15 cellular contexts compared by ENCODE assay signal in genomic region chr16:20762404-20763123, GRCh38. TPM values are rescaled to one million over a fixed set of nuclear protein-coding genes. Genes with fewer than 3 reads are reported as not detected.
DNase-seq lines count a peak whose midpoint lies in the region; ATAC-seq, FAIRE-seq and TF ChIP-seq lines count a peak whose summit lies in the region.
"Had no signal": no experiment of that assay in that cellular context is flagged by ENCODE, and none has a peak within 500 bp of the region (broad histone marks: within the 10 kb centered on the region; RNA-seq: fewer than 3 reads in every experiment).

No MANE protein-coding gene starts in this region.

- no peak for DNase-seq in HepG2 (ENCODE audit: low spot score)
- DNase-seq in right lobe of liver: no peak
- DNase-seq in activated T-helper 2 cell treated with anti-CD3 and anti-CD28 coated beads, Interferon-gamma antibody, Interleukin-2, Interleukin-4, amounts not matched to agents 10 μg/mL and 5 μg/mL and 100 μg/mL, durations not matched to agents 14 hours and 24 hours and 36 hours (ENCODE audit: low spot score): no peak
- DNase-seq in AG20443 (ENCODE audit: low spot score): no peak
- DNase-seq in HAP-1 (ENCODE audit: low spot score in 2 of 2): no peak
- no peak for DNase-seq in stimulated activated CD4-positive, alpha-beta T cell treated with anti-CD3 and anti-CD28 coated beads, Interleukin-4, amount 100 ng/mL, for 24 hours
- DNase-seq: cortex of kidney, NCI-H2029, nephron progenitor cell, SIG-M5 had no signal

- H3K4me3 ChIP-seq in HepG2 (replicated peaks in 1 of 3; ENCODE audit: insufficient read depth in 1 of 3, low read depth in 2 of 3, low read length in 3 of 3): no peak overlapping the region
- H3K4me3 ChIP-seq in right lobe of liver: no peak overlapping the region
- peak overlapping the region in 1 of 2 donors; percentile 59 for H3K4me3 ChIP-seq in muscle layer of duodenum (ENCODE audit: low read depth in 1 of 2, low read length in 2 of 2)
- H3K4me3 ChIP-seq in HAP-1: no peak overlapping the region
- H3K4me3 ChIP-seq: BLaER1 treated with 17β-estradiol and CSF1 and Interleukin-3, amounts not matched to agents 10 nM and 100 nM had no signal

- H3K9me3 Mint-ChIP-seq in activated T-helper 2 cell treated with anti-CD3 and anti-CD28 coated beads, Interferon-gamma antibody, Interleukin-2, Interleukin-4, amounts not matched to agents 10 μg/mL and 5 μg/mL and 100 μg/mL, durations not matched to agents 14 hours and 24 hours and 36 hours: peaks cover 8% of the 10 kb centered on the region

- peaks cover 20% of the 10 kb centered on the region for H3K4me1 Mint-ChIP-seq in activated T-helper 2 cell treated with anti-CD3 and anti-CD28 coated beads, Interferon-gamma antibody, Interleukin-2, Interleukin-4, amounts not matched to agents 10 μg/mL and 5 μg/mL and 100 μg/mL, durations not matched to agents 14 hours and 24 hours and 36 hours (ENCODE audit: low read depth)

- no peak for TF ChIP-seq EP300 in HepG2 (IDR thresholded peaks at IDR 0.05; ENCODE audit: low read depth in 2 of 2, low read length in 2 of 2)
- TF ChIP-seq EP300 in HepG2 (CRISPR knock-in tag; IDR thresholded peaks at IDR 0.05; ENCODE audit: borderline replicate concordance): no peak

- no peak for TF ChIP-seq RAD21 in HepG2 (CRISPR knock-in tag; IDR thresholded peaks at IDR 0.05)

- 94% methylated on average over 3 of the region's 3 CpGs for WGBS in HepG2 (ENCODE audit: low lambda C conversion rate)
- whole genome bisulfite sequencing in right lobe of liver (ENCODE audit: insufficient coverage, low coverage, low lambda C conversion rate, missing lambda C conversion rate): 94% methylated on average over 3 of the region's 3 CpGs

- no peak overlapping the region for H2AFZ ChIP-seq in HepG2 (ENCODE audit: low read length)

- peak overlapping the region; percentile 94 for H3K27ac Mint-ChIP-seq in activated T-helper 2 cell treated with anti-CD3 and anti-CD28 coated beads, Interferon-gamma antibody, Interleukin-2, Interleukin-4, amounts not matched to agents 10 μg/mL and 5 μg/mL and 100 μg/mL, durations not matched to agents 14 hours and 24 hours and 36 hours

- FAIRE-seq in HepG2 (lab: Jason Lieb, UNC): no peak
- FAIRE-seq: G401.6, islet of Langerhans had no signal

- in situ Hi-C loops in HepG2 (cut with HindIII; ENCODE audit: extremely low pct_ligation_motif_present, low pct_unique_long_range_greater_than_20kb): no loop called here
- in situ Hi-C loops in HAP-1 (cut with MboI; ENCODE audit: low sequenced_read_pairs): no loop called here

- POLR2A ChIA-PET in HepG2 (lab: Yijun Ruan, JAX): interaction anchor here (1.9 to 2.6 kb wide), 2 partner anchors 22 to 44 kb away, joined by 13 to 23 read pairs; partner anchors contain the start of genes ERI2, REXO5 and THUMPD1

- no peak overlapping the region for H3K9ac ChIP-seq in HepG2 (ENCODE audit: insufficient read depth, low read depth, low read length)
- H3K9ac ChIP-seq: BLaER1 treated with 17β-estradiol and CSF1 and Interleukin-3, amounts not matched to agents 10 nM and 100 nM had no signal

- peaks cover 4% of the 10 kb centered on the region for H3K36me3 Mint-ChIP-seq in activated T-helper 2 cell treated with anti-CD3 and anti-CD28 coated beads, Interferon-gamma antibody, Interleukin-2, Interleukin-4, amounts not matched to agents 10 μg/mL and 5 μg/mL and 100 μg/mL, durations not matched to agents 14 hours and 24 hours and 36 hours (ENCODE audit: low read depth)

- peaks cover 4% of the 10 kb centered on the region for H3K27me3 Mint-ChIP-seq in activated T-helper 2 cell treated with anti-CD3 and anti-CD28 coated beads, Interferon-gamma antibody, Interleukin-2, Interleukin-4, amounts not matched to agents 10 μg/mL and 5 μg/mL and 100 μg/mL, durations not matched to agents 14 hours and 24 hours and 36 hours (ENCODE audit: low read depth)

- TF ChIP-seq CTCF in HepG2 (CRISPR knock-in tag; IDR thresholded peaks at IDR 0.05) (no peak), right lobe of liver (IDR thresholded peaks at IDR 0.05) (no peak)

- no peaks in the 10 kb centered on the region for H3K79me2 ChIP-seq in HepG2 (ENCODE audit: insufficient read depth, low read length)

- no peak overlapping the region for H3K27ac ChIP-seq in HepG2 (ENCODE audit: extremely low read length, insufficient read depth, low read length)
- no peak overlapping the region for H3K27ac ChIP-seq in right lobe of liver
- peak overlapping the region; percentile 67 for H3K27ac ChIP-seq in muscle layer of duodenum (ENCODE audit: low read length)
- H3K27ac ChIP-seq: BLaER1 treated with 17β-estradiol and CSF1 and Interleukin-3, amounts not matched to agents 10 nM and 100 nM had no signal

- ATAC-seq in HepG2: no peak
- no peak for ATAC-seq in right lobe of liver
- no peak for ATAC-seq in GM21529 (IDR thresholded peaks at IDR 0.05; ENCODE audit: unreplicated experiment)

- H3K4me1 ChIP-seq in HepG2 (ENCODE audit: insufficient read depth, low read length): peaks cover 33% of the 10 kb centered on the region
- H3K4me1 ChIP-seq in right lobe of liver: peaks cover 0 to 15% (median 3%) of the 10 kb centered on the region in 4 donors
- H3K4me1 ChIP-seq in muscle layer of duodenum (ENCODE audit: control insufficient read depth in 1 of 2, insufficient read depth in 2 of 2, low read length in 2 of 2): peaks cover 0 to 4% of the 10 kb centered on the region in 2 donors
- peaks cover 3% of the 10 kb centered on the region; the same call in 1 of the 2 replicates for H3K4me1 ChIP-seq in HAP-1

- no peak overlapping the region; the same call in 1 of the 2 replicates for H3K4me2 ChIP-seq in HepG2 (ENCODE audit: low read depth, low read length)

- H3K9me3 ChIP-seq in HepG2 (ENCODE audit: low read length) (peaks cover 9% of the 10 kb centered on the region), right lobe of liver (no peaks in the 10 kb centered on the region), muscle layer of duodenum (ENCODE audit: control insufficient read depth in 1 of 2, low read length in 2 of 2) (no peaks in the 10 kb centered on the region), HAP-1 (peaks cover 10% of the 10 kb centered on the region; the same call in 1 of the 2 replicates)

- H3K4me3 Mint-ChIP-seq in activated T-helper 2 cell treated with anti-CD3 and anti-CD28 coated beads, Interferon-gamma antibody, Interleukin-2, Interleukin-4, amounts not matched to agents 10 μg/mL and 5 μg/mL and 100 μg/mL, durations not matched to agents 14 hours and 24 hours and 36 hours (ENCODE audit: low read depth): peak overlapping the region; percentile 88

- CTCF ChIA-PET in HepG2 (lab: Yijun Ruan, JAX; ENCODE audit: low intra/inter-chr PET ratio, low total read pairs): no interaction called here

- H3K36me3 ChIP-seq in HepG2 (replicated peaks in 1 of 2; ENCODE audit: control insufficient read depth in 1 of 2, insufficient read depth in 2 of 2, low read length in 2 of 2) (no peaks in the 10 kb centered on the region), right lobe of liver (no peaks in the 10 kb centered on the region), muscle layer of duodenum (ENCODE audit: control insufficient read depth in 1 of 2, insufficient read depth in 2 of 2, low read length in 2 of 2) (no peaks in the 10 kb centered on the region), HAP-1 (replicated peaks) (no peaks in the 10 kb centered on the region)
- H3K36me3 ChIP-seq: BLaER1 treated with 17β-estradiol and CSF1 and Interleukin-3, amounts not matched to agents 10 nM and 100 nM had no signal

- BruUV-seq in HepG2 (replicated peaks; lab: Mats Ljungman, UMichigan): no TSS peak

- no peak for TF ChIP-seq POLR2A in HepG2 (IDR thresholded peaks at IDR 0.05; ENCODE audit: insufficient read depth in 1 of 2, low read depth in 2 of 2, low read length in 2 of 2)
- no peak for TF ChIP-seq POLR2A in right lobe of liver (IDR thresholded peaks at IDR 0.05)

- no peaks in the 10 kb centered on the region for H4K20me1 ChIP-seq in HepG2 (ENCODE audit: insufficient read depth, low read length)
- H4K20me1 ChIP-seq: BLaER1 treated with 17β-estradiol and CSF1 and Interleukin-3, amounts not matched to agents 10 nM and 100 nM had no signal

- intact Hi-C loops in HepG2 (cut with micrococcal nuclease; ENCODE audit: unreplicated experiment) (no loop called here), right lobe of liver (cut with DNase I) (no loop called here)
- intact Hi-C loops in activated T-helper 2 cell treated with anti-CD3 and anti-CD28 coated beads, Interferon-gamma antibody, Interleukin-2, Interleukin-4, amounts not matched to agents 10 μg/mL and 5 μg/mL and 100 μg/mL, durations not matched to agents 14 hours and 24 hours and 36 hours (cut with micrococcal nuclease): loop anchor here (1.0 kb wide), 1 partner anchor 21 kb away; the partner anchor contains the start of gene THUMPD1

- H3K27me3 ChIP-seq in HepG2 (ENCODE audit: control insufficient read depth in 1 of 2, insufficient read depth in 2 of 2, low read length in 2 of 2) (no peaks in the 10 kb centered on the region), right lobe of liver (no peaks in the 10 kb centered on the region), muscle layer of duodenum (ENCODE audit: low read depth, low read length) (no peaks in the 10 kb centered on the region), HAP-1 (ENCODE audit: low read depth) (no peaks in the 10 kb centered on the region)
- H3K27me3 ChIP-seq: BLaER1 treated with 17β-estradiol and CSF1 and Interleukin-3, amounts not matched to agents 10 nM and 100 nM had no signal

RNA-seq across cellular contexts. Expression of gene ACSM3, which starts 1.2 kb away (rescaled TPM):
- total RNA-seq in HepG2 (2016; rRNA removed; fragmentation: Illumina TruSeq; extraction: Trizol) (108 and 125 TPM in 2 replicates), right lobe of liver (100 to 1,000 TPM in 1 of 6 experiments, 10 to 100 TPM in 5; 24.5 to 109 (median 57.9) TPM)
- total RNA-seq in HepG2 (2016; cell fraction: cytosol; rRNA removed; fragmentation: Illumina TruSeq; extraction: Trizol; ENCODE audit: low read depth): 16.9 and 17.5 TPM in 2 replicates
- total RNA-seq in HepG2 (2016; cell fraction: insoluble cytoplasmic fraction; rRNA removed; fragmentation: Illumina TruSeq; extraction: Trizol): 103 and 128 TPM in 2 replicates
- total RNA-seq in HepG2 (2016; cell fraction: membrane; rRNA removed; fragmentation: Illumina TruSeq; extraction: Trizol): 55.2 and 56.2 TPM in 2 replicates
- total RNA-seq in HepG2 (2016; cell fraction: nucleus; rRNA removed; fragmentation: Illumina TruSeq; extraction: Trizol): 194 and 207 TPM in 2 replicates
- polyA plus RNA-seq in HepG2 (2011; rRNA removed): 74.0 and 84.3 TPM in 2 replicates
- 50.4 and 63.7 TPM in 2 replicates for polyA plus RNA-seq in HepG2 (2011; cell fraction: cytosol; rRNA removed)
- 123 and 153 TPM in 2 replicates for polyA plus RNA-seq in HepG2 (2011; cell fraction: nucleus; rRNA removed)
- 99.7 and 110 TPM in 2 replicates for polyA plus RNA-seq in HepG2 (2012)
- polyA plus RNA-seq in HepG2 (2016; cell fraction: cytosol; fragmentation: Illumina TruSeq; extraction: Trizol; ENCODE audit: low read depth): 14.1 and 15.2 TPM in 2 replicates
- polyA plus RNA-seq in HepG2 (2016; cell fraction: insoluble cytoplasmic fraction; fragmentation: Illumina TruSeq; extraction: Trizol; ENCODE audit: low read depth): 156 and 162 TPM in 2 replicates
- 43.7 and 47.6 TPM in 2 replicates for polyA plus RNA-seq in HepG2 (2016; cell fraction: membrane; fragmentation: Illumina TruSeq; extraction: Trizol; ENCODE audit: low read depth)
- 215 and 247 TPM in 2 replicates for polyA plus RNA-seq in HepG2 (2016; cell fraction: nucleus; fragmentation: Illumina TruSeq; extraction: Trizol; ENCODE audit: insufficient read depth, low read depth)
- 0.82 and 141 TPM in 2 replicates for polyA minus RNA-seq in HepG2 (2011; rRNA and poly(A)+ RNA removed; ENCODE audit: low replicate concordance)
- polyA minus RNA-seq in HepG2 (2011; cell fraction: cytosol; rRNA and poly(A)+ RNA removed): 18.3 and 32.4 TPM in 2 replicates
- polyA minus RNA-seq in HepG2 (2011; cell fraction: nucleus; rRNA and poly(A)+ RNA removed): 204 and 288 TPM in 2 replicates
- total RNA-seq in activated T-helper 2 cell treated with anti-CD3 and anti-CD28 coated beads, Interferon-gamma antibody, Interleukin-2, Interleukin-4, amounts not matched to agents 10 μg/mL and 5 μg/mL and 100 μg/mL, durations not matched to agents 14 hours and 24 hours and 36 hours: 3.9 and 5.5 TPM in 2 replicates

RNA-seq across cellular contexts. Expression of gene THUMPD1, which starts 20.9 kb away (rescaled TPM):
- 69.1 and 102 TPM in 2 replicates for total RNA-seq in HepG2 (2016; rRNA removed; fragmentation: Illumina TruSeq; extraction: Trizol)
- 4.6 and 6.7 TPM in 2 replicates for total RNA-seq in HepG2 (2016; cell fraction: cytosol; rRNA removed; fragmentation: Illumina TruSeq; extraction: Trizol; ENCODE audit: low read depth)
- 71.0 and 103 TPM in 2 replicates for total RNA-seq in HepG2 (2016; cell fraction: insoluble cytoplasmic fraction; rRNA removed; fragmentation: Illumina TruSeq; extraction: Trizol)
- 19.1 and 23.2 TPM in 2 replicates for total RNA-seq in HepG2 (2016; cell fraction: membrane; rRNA removed; fragmentation: Illumina TruSeq; extraction: Trizol)
- total RNA-seq in HepG2 (2016; cell fraction: nucleus; rRNA removed; fragmentation: Illumina TruSeq; extraction: Trizol): 67.8 and 71.7 TPM in 2 replicates
- 20.8 and 22.7 TPM in 2 replicates for polyA plus RNA-seq in HepG2 (2011; rRNA removed)
- 23.4 and 44.4 TPM in 2 replicates for polyA plus RNA-seq in HepG2 (2011; cell fraction: cytosol; rRNA removed)
- polyA plus RNA-seq in HepG2 (2011; cell fraction: nucleus; rRNA removed): 80.0 and 102 TPM in 2 replicates
- polyA plus RNA-seq in HepG2 (2012): 29.3 and 38.3 TPM in 2 replicates
- 1.6 and 2.0 TPM in 2 replicates for polyA plus RNA-seq in HepG2 (2016; cell fraction: cytosol; fragmentation: Illumina TruSeq; extraction: Trizol; ENCODE audit: low read depth)
- 67.9 and 69.4 TPM in 2 replicates for polyA plus RNA-seq in HepG2 (2016; cell fraction: insoluble cytoplasmic fraction; fragmentation: Illumina TruSeq; extraction: Trizol; ENCODE audit: low read depth)
- 6.6 and 7.6 TPM in 2 replicates for polyA plus RNA-seq in HepG2 (2016; cell fraction: membrane; fragmentation: Illumina TruSeq; extraction: Trizol; ENCODE audit: low read depth)
- 48.7 and 49.4 TPM in 2 replicates for polyA plus RNA-seq in HepG2 (2016; cell fraction: nucleus; fragmentation: Illumina TruSeq; extraction: Trizol; ENCODE audit: insufficient read depth, low read depth)
- polyA minus RNA-seq in HepG2 (2011; rRNA and poly(A)+ RNA removed; ENCODE audit: low replicate concordance): 22.2 and 83.8 TPM in 2 replicates
- polyA minus RNA-seq in HepG2 (2011; cell fraction: cytosol; rRNA and poly(A)+ RNA removed): 34.7 and 43.5 TPM in 2 replicates
- polyA minus RNA-seq in HepG2 (2011; cell fraction: nucleus; rRNA and poly(A)+ RNA removed): 128 and 146 TPM in 2 replicates
- 10 to 100 TPM; 13.5 to 26.4 (median 16.5) TPM for total RNA-seq in right lobe of liver
- total RNA-seq in activated T-helper 2 cell treated with anti-CD3 and anti-CD28 coated beads, Interferon-gamma antibody, Interleukin-2, Interleukin-4, amounts not matched to agents 10 μg/mL and 5 μg/mL and 100 μg/mL, durations not matched to agents 14 hours and 24 hours and 36 hours: 46.3 and 47.7 TPM in 2 replicates

RNA-seq across cellular contexts. Expression of gene ERI2, which starts 43.7 kb away (rescaled TPM):
- total RNA-seq in HepG2 (2016; rRNA removed; fragmentation: Illumina TruSeq; extraction: Trizol): 41.3 and 53.1 TPM in 2 replicates
- 19.3 and 19.4 TPM in 2 replicates for total RNA-seq in HepG2 (2016; cell fraction: cytosol; rRNA removed; fragmentation: Illumina TruSeq; extraction: Trizol; ENCODE audit: low read depth)
- total RNA-seq in HepG2 (2016; cell fraction: insoluble cytoplasmic fraction; rRNA removed; fragmentation: Illumina TruSeq; extraction: Trizol): 40.2 and 47.3 TPM in 2 replicates
- total RNA-seq in HepG2 (2016; cell fraction: membrane; rRNA removed; fragmentation: Illumina TruSeq; extraction: Trizol): 41.1 and 44.1 TPM in 2 replicates
- total RNA-seq in HepG2 (2016; cell fraction: nucleus; rRNA removed; fragmentation: Illumina TruSeq; extraction: Trizol): 48.1 and 48.5 TPM in 2 replicates
- polyA plus RNA-seq in HepG2 (2011; rRNA removed): 16.3 and 17.4 TPM in 2 replicates
- 7.2 and 9.4 TPM in 2 replicates for polyA plus RNA-seq in HepG2 (2011; cell fraction: cytosol; rRNA removed)
- polyA plus RNA-seq in HepG2 (2011; cell fraction: nucleus; rRNA removed): 24.8 and 33.6 TPM in 2 replicates
- polyA plus RNA-seq in HepG2 (2012): 11.3 and 21.2 TPM in 2 replicates
- 3.9 and 6.1 TPM in 2 replicates for polyA plus RNA-seq in HepG2 (2016; cell fraction: cytosol; fragmentation: Illumina TruSeq; extraction: Trizol; ENCODE audit: low read depth)
- polyA plus RNA-seq in HepG2 (2016; cell fraction: insoluble cytoplasmic fraction; fragmentation: Illumina TruSeq; extraction: Trizol; ENCODE audit: low read depth): 40.1 and 44.5 TPM in 2 replicates
- 16.7 and 17.7 TPM in 2 replicates for polyA plus RNA-seq in HepG2 (2016; cell fraction: membrane; fragmentation: Illumina TruSeq; extraction: Trizol; ENCODE audit: low read depth)
- polyA plus RNA-seq in HepG2 (2016; cell fraction: nucleus; fragmentation: Illumina TruSeq; extraction: Trizol; ENCODE audit: insufficient read depth, low read depth): 46.2 and 48.0 TPM in 2 replicates
- polyA minus RNA-seq in HepG2 (2011; rRNA and poly(A)+ RNA removed; ENCODE audit: low replicate concordance): 10.5 and 15.9 TPM in 2 replicates
- polyA minus RNA-seq in HepG2 (2011; cell fraction: cytosol; rRNA and poly(A)+ RNA removed): 8.3 and 13.4 TPM in 2 replicates
- 45.3 and 46.2 TPM in 2 replicates for polyA minus RNA-seq in HepG2 (2011; cell fraction: nucleus; rRNA and poly(A)+ RNA removed)
- total RNA-seq in right lobe of liver: 10 to 100 TPM in 5 of 6 experiments, 1 to 10 TPM in 1; 9.8 to 15.9 (median 14.8) TPM
- total RNA-seq in activated T-helper 2 cell treated with anti-CD3 and anti-CD28 coated beads, Interferon-gamma antibody, Interleukin-2, Interleukin-4, amounts not matched to agents 10 μg/mL and 5 μg/mL and 100 μg/mL, durations not matched to agents 14 hours and 24 hours and 36 hours: 13.2 and 14.4 TPM in 2 replicates

RNA-seq across cellular contexts. Expression of gene REXO5, which starts 43.8 kb away (rescaled TPM):
- total RNA-seq in HepG2 (2016; rRNA removed; fragmentation: Illumina TruSeq; extraction: Trizol): 13.1 and 14.4 TPM in 2 replicates
- 13.8 and 15.9 TPM in 2 replicates for total RNA-seq in HepG2 (2016; cell fraction: cytosol; rRNA removed; fragmentation: Illumina TruSeq; extraction: Trizol; ENCODE audit: low read depth)
- 12.0 and 13.3 TPM in 2 replicates for total RNA-seq in HepG2 (2016; cell fraction: insoluble cytoplasmic fraction; rRNA removed; fragmentation: Illumina TruSeq; extraction: Trizol)
- total RNA-seq in HepG2 (2016; cell fraction: membrane; rRNA removed; fragmentation: Illumina TruSeq; extraction: Trizol): 10.3 and 11.4 TPM in 2 replicates
- 18.6 and 20.9 TPM in 2 replicates for total RNA-seq in HepG2 (2016; cell fraction: nucleus; rRNA removed; fragmentation: Illumina TruSeq; extraction: Trizol)
- 5.5 and 5.9 TPM in 2 replicates for polyA plus RNA-seq in HepG2 (2011; rRNA removed)
- polyA plus RNA-seq in HepG2 (2011; cell fraction: cytosol; rRNA removed): 2.1 and 2.7 TPM in 2 replicates
- polyA plus RNA-seq in HepG2 (2011; cell fraction: nucleus; rRNA removed): 9.1 and 9.5 TPM in 2 replicates
- polyA plus RNA-seq in HepG2 (2012): 3.5 and 6.7 TPM in 2 replicates
- 2.0 and 2.6 TPM in 2 replicates for polyA plus RNA-seq in HepG2 (2016; cell fraction: cytosol; fragmentation: Illumina TruSeq; extraction: Trizol; ENCODE audit: low read depth)
- polyA plus RNA-seq in HepG2 (2016; cell fraction: insoluble cytoplasmic fraction; fragmentation: Illumina TruSeq; extraction: Trizol; ENCODE audit: low read depth): 10.4 and 10.8 TPM in 2 replicates
- 3.7 and 4.7 TPM in 2 replicates for polyA plus RNA-seq in HepG2 (2016; cell fraction: membrane; fragmentation: Illumina TruSeq; extraction: Trizol; ENCODE audit: low read depth)
- polyA plus RNA-seq in HepG2 (2016; cell fraction: nucleus; fragmentation: Illumina TruSeq; extraction: Trizol; ENCODE audit: insufficient read depth, low read depth): 17.5 and 20.3 TPM in 2 replicates
- 6.7 and 10.1 TPM in 2 replicates for polyA minus RNA-seq in HepG2 (2011; rRNA and poly(A)+ RNA removed; ENCODE audit: low replicate concordance)
- polyA minus RNA-seq in HepG2 (2011; cell fraction: cytosol; rRNA and poly(A)+ RNA removed): 3.8 and 5.8 TPM in 2 replicates
- polyA minus RNA-seq in HepG2 (2011; cell fraction: nucleus; rRNA and poly(A)+ RNA removed): 26.3 and 29.6 TPM in 2 replicates
- total RNA-seq in right lobe of liver: 1 to 10 TPM; 1.1 to 2.9 (median 2.4) TPM
- 11.4 and 11.8 TPM in 2 replicates for total RNA-seq in activated T-helper 2 cell treated with anti-CD3 and anti-CD28 coated beads, Interferon-gamma antibody, Interleukin-2, Interleukin-4, amounts not matched to agents 10 μg/mL and 5 μg/mL and 100 μg/mL, durations not matched to agents 14 hours and 24 hours and 36 hours
